Comparison of ENCODE assay signal across 1 cellular context in genomic region chr1:206784471-206784903, GRCh38.
TF ChIP-seq lines count a peak whose summit lies in the region.

No MANE protein-coding gene starts in this region.

TF ChIP-seq in GM12878, 131 proteins besides CTCF, POLR2A, EP300 and RAD21 (continues in another document):
- TF ChIP-seq NBN (IDR thresholded peaks at IDR 0.05) (peak; percentile 92), HDAC2 (IDR thresholded peaks at IDR 0.05) (no peak), PAX8 (IDR thresholded peaks at IDR 0.05) (no peak), SMAD1 (IDR thresholded peaks at IDR 0.05; ENCODE audit: low read depth, partially characterized antibody) (no peak), CHD1 (IDR thresholded peaks at IDR 0.05; ENCODE audit: low read depth, low read length) (no peak), WRNIP1 (IDR thresholded peaks at IDR 0.05; ENCODE audit: borderline replicate concordance, low read depth, low read length) (no peak), E2F8 (IDR thresholded peaks at IDR 0.05; ENCODE audit: low read depth, partially characterized antibody) (no peak), ZSCAN29 (IDR thresholded peaks at IDR 0.05) (no peak), RFX5 (IDR thresholded peaks at IDR 0.05; ENCODE audit: low read depth, low read length) (no peak), JUND (IDR thresholded peaks at IDR 0.05; ENCODE audit: low read depth, low read length) (peak; percentile 96), MYC (IDR thresholded peaks at IDR 0.05; ENCODE audit: insufficient read depth, insufficient read length, insufficient replicate concordance, low read length, severe bottlenecking) (no peak), LARP7 (IDR thresholded peaks at IDR 0.05) (no peak), ASH2L (IDR thresholded peaks at IDR 0.05; ENCODE audit: borderline replicate concordance, low read depth) (no peak), NKRF (conservative IDR thresholded peaks at IDR 0.05) (no peak), MEF2A (IDR thresholded peaks at IDR 0.05; ENCODE audit: insufficient read depth, low read depth, low read length) (peak; percentile 72), CREM (IDR thresholded peaks at IDR 0.05; ENCODE audit: low read depth) (peak; percentile 84), NR2F1 (conservative IDR thresholded peaks at IDR 0.05) (no peak; the same call in none of the 2 replicates), RB1 (IDR thresholded peaks at IDR 0.05; ENCODE audit: borderline replicate concordance) (no peak), E2F4 (IDR thresholded peaks at IDR 0.05; ENCODE audit: low read depth, low read length) (no peak), GABPA (IDR thresholded peaks at IDR 0.05; ENCODE audit: low read depth) (0 out of 2 replicates have a peak, but pooled peaks have one; percentile 34), NR2C2 (IDR thresholded peaks at IDR 0.05; ENCODE audit: borderline replicate concordance, control insufficient read depth, insufficient read length, low read depth) (no peak), RELB (IDR thresholded peaks at IDR 0.05; ENCODE audit: low read depth) (peak; percentile 92), BACH1 (IDR thresholded peaks at IDR 0.05; ENCODE audit: borderline replicate concordance) (no peak), ZNF207 (IDR thresholded peaks at IDR 0.05; ENCODE audit: borderline replicate concordance) (no peak), SMARCA5 (IDR thresholded peaks at IDR 0.05) (0 out of 2 replicates have a peak, but pooled peaks have one; percentile 24), MXI1 (IDR thresholded peaks at IDR 0.05; ENCODE audit: low read depth, low read length) (peak; percentile 45; the same call in 1 of the 2 replicates), RELA (IDR thresholded peaks at IDR 0.05; ENCODE audit: borderline replicate concordance, partially characterized antibody) (no peak), PKNOX1 (IDR thresholded peaks at IDR 0.05) (peak; percentile 16; the same call in 1 of the 2 replicates), SREBF1 (IDR thresholded peaks at IDR 0.05; ENCODE audit: low read length) (no peak), KAT2A (conservative IDR thresholded peaks at IDR 0.05; ENCODE audit: control insufficient read depth, low read depth, low read length) (no peak), RBBP5 (conservative IDR thresholded peaks at IDR 0.05) (no peak), KDM1A (IDR thresholded peaks at IDR 0.05; ENCODE audit: borderline replicate concordance) (no peak), STAT3 (IDR thresholded peaks at IDR 0.05; ENCODE audit: low read depth, low read length) (no peak), BCL11A (IDR thresholded peaks at IDR 0.05; ENCODE audit: low read depth, low read length) (peak; percentile 74), CBFB (IDR thresholded peaks at IDR 0.05; ENCODE audit: low read depth) (peak; percentile 91), SPI1 (IDR thresholded peaks at IDR 0.05; ENCODE audit: borderline replicate concordance, insufficient read depth, low read depth, low read length) (no peak), ZBED1 (IDR thresholded peaks at IDR 0.05; ENCODE audit: borderline replicate concordance) (peak; percentile 92), ZNF217 (IDR thresholded peaks at IDR 0.05) (peak; percentile 64; the same call in 1 of the 2 replicates), SMAD5 (IDR thresholded peaks at IDR 0.05; ENCODE audit: low read depth) (no peak), BCL3 (IDR thresholded peaks at IDR 0.05; ENCODE audit: borderline replicate concordance, insufficient read depth, low read depth, low read length, poor library complexity, severe bottlenecking) (peak; percentile 68), REST (IDR thresholded peaks at IDR 0.05; ENCODE audit: low read depth, low read length) (0 out of 2 replicates have a peak, but pooled peaks have one; percentile 22), HDGF (IDR thresholded peaks at IDR 0.05) (no peak; the same call in 1 of the 2 replicates)
- TF ChIP-seq, protein P1, sequence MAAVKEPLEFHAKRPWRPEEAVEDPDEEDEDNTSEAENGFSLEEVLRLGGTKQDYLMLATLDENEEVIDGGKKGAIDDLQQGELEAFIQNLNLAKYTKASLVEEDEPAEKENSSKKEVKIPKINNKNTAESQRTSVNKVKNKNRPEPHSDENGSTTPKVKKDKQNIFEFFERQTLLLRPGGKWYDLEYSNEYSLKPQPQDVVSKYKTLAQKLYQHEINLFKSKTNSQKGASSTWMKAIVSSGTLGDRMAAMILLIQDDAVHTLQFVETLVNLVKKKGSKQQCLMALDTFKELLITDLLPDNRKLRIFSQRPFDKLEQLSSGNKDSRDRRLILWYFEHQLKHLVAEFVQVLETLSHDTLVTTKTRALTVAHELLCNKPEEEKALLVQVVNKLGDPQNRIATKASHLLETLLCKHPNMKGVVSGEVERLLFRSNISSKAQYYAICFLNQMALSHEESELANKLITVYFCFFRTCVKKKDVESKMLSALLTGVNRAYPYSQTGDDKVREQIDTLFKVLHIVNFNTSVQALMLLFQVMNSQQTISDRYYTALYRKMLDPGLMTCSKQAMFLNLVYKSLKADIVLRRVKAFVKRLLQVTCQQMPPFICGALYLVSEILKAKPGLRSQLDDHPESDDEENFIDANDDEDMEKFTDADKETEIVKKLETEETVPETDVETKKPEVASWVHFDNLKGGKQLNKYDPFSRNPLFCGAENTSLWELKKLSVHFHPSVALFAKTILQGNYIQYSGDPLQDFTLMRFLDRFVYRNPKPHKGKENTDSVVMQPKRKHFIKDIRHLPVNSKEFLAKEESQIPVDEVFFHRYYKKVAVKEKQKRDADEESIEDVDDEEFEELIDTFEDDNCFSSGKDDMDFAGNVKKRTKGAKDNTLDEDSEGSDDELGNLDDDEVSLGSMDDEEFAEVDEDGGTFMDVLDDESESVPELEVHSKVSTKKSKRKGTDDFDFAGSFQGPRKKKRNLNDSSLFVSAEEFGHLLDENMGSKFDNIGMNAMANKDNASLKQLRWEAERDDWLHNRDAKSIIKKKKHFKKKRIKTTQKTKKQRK (IDR thresholded peaks at IDR 0.05; ENCODE audit: low read depth, low read length), result no peak
- TF ChIP-seq, protein P2, sequence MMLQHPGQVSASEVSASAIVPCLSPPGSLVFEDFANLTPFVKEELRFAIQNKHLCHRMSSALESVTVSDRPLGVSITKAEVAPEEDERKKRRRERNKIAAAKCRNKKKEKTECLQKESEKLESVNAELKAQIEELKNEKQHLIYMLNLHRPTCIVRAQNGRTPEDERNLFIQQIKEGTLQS (IDR thresholded peaks at IDR 0.05; ENCODE audit: borderline replicate concordance, extremely low read depth, low read depth, low read length), result no peak
- TF ChIP-seq, protein P3, sequence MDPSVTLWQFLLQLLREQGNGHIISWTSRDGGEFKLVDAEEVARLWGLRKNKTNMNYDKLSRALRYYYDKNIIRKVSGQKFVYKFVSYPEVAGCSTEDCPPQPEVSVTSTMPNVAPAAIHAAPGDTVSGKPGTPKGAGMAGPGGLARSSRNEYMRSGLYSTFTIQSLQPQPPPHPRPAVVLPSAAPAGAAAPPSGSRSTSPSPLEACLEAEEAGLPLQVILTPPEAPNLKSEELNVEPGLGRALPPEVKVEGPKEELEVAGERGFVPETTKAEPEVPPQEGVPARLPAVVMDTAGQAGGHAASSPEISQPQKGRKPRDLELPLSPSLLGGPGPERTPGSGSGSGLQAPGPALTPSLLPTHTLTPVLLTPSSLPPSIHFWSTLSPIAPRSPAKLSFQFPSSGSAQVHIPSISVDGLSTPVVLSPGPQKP (IDR thresholded peaks at IDR 0.05; ENCODE audit: low read depth, low read length), result peak; percentile 23; the same call in 1 of the 2 replicates
